ENCODE assay signal across 21 cellular contexts in genomic region chr1:43961692-43962091, GRCh38. TPM values are rescaled to one million over a fixed set of nuclear protein-coding genes. Genes with fewer than 3 reads are reported as not detected.
DNase-seq lines count a peak whose midpoint lies in the region; FAIRE-seq and TF ChIP-seq lines count a peak whose summit lies in the region.
"Had no signal": no experiment of that assay in that cellular context is flagged by ENCODE, and none has a peak within 500 bp of the region (broad histone marks: within the 10 kb centered on the region; RNA-seq: fewer than 3 reads in every experiment).

No MANE protein-coding gene starts in this region.

- no peak overlapping the region for H2BK120ac ChIP-seq in H1 (replicated peaks; ENCODE audit: low read depth, low read length)

- H3K4me1 ChIP-seq in H1 (replicated peaks in 1 of 4; ENCODE audit: control insufficient read depth in 3 of 4, insufficient read depth in 4 of 4, low read length in 3 of 4) = no peaks in the 10 kb centered on the region
- no peaks in the 10 kb centered on the region for H3K4me1 ChIP-seq in transverse colon
- no peaks in the 10 kb centered on the region for H3K4me1 ChIP-seq in spleen
- H3K4me1 ChIP-seq: BLaER1, Caco-2 had no signal

- CTCF ChIA-PET in H1 (lab: Charles Lee; ENCODE audit: partially characterized antibody) = interaction anchor here (0.6 to 2.0 kb wide), 4 partner anchors 9 to 74 kb away, joined by 3 to 6 read pairs (median 5); no protein-coding TSS in a partner anchor

- intact Hi-C loops in transverse colon (cut with DNase I; ENCODE audit: low total_unique reads) (no loop called here), spleen (cut with DNase I; ENCODE audit: low total_unique reads) (no loop called here)

- no peak for TF ChIP-seq RAD21 in H1 (IDR thresholded peaks at IDR 0.05 in 1 of 2, conservative IDR thresholded peaks at IDR 0.05 in 1 of 2; ENCODE audit: low read depth in 2 of 2, low read length in 2 of 2)

- no peaks in the 10 kb centered on the region for H3K79me1 ChIP-seq in H1 (ENCODE audit: low read depth, low read length)

- H3K4me3 ChIP-seq in H1 (ENCODE audit: extremely low read depth in 1 of 4, insufficient read depth in 2 of 4, low read depth in 3 of 4, low read length in 4 of 4) = no peak overlapping the region
- H3K4me3 ChIP-seq in transverse colon = no peak overlapping the region
- H3K4me3 ChIP-seq in spleen = no peak overlapping the region
- H3K4me3 ChIP-seq: BLaER1, GM23248 had no signal

- H4K5ac ChIP-seq in H1 (ENCODE audit: insufficient read length, low read depth, low read length) = no peak overlapping the region

- in situ Hi-C loops in transverse colon (cut with MboI; ENCODE audit: low pct_ligation_motif_present in 1 of 4, low pct_unique_long_range_greater_than_20kb in 1 of 4, low sequenced_read_pairs in 3 of 4) = no loop called here

- TF ChIP-seq CTCF in H1 (IDR thresholded peaks at IDR 0.05; ENCODE audit: control extremely low read depth in 1 of 3, insufficient read depth in 1 of 3, low read depth in 1 of 3, low read length in 3 of 3) (no peak), transverse colon (IDR thresholded peaks at IDR 0.05) (no peak), spleen (IDR thresholded peaks at IDR 0.05 in 8 of 11, conservative IDR thresholded peaks at IDR 0.05 in 3 of 11) (no peak)

- no peaks in the 10 kb centered on the region for H3K79me2 ChIP-seq in H1 (ENCODE audit: control insufficient read depth in 1 of 2, insufficient read depth in 2 of 2, low read length in 2 of 2)

- POLR2A ChIA-PET in H1 (lab: Charles Lee; ENCODE audit: partially characterized antibody) = interaction anchor here (1.8 kb wide), 1 partner anchor 9 kb away, joined by 5 read pairs; no protein-coding TSS in a partner anchor

- no peak overlapping the region for H2BK15ac ChIP-seq in H1 (ENCODE audit: low read length)

- H2BK20ac ChIP-seq in H1 (ENCODE audit: low read length) = no peak overlapping the region

- H2AK5ac ChIP-seq in H1 (ENCODE audit: low read depth, low read length) = no peak overlapping the region

- no peak for FAIRE-seq in H1 (lab: Jason Lieb, UNC)
- FAIRE-seq: A204.1, G401.6, GM12892 had no signal

- no peak overlapping the region for H3K18ac ChIP-seq in H1 (ENCODE audit: extremely low read depth, low read length)

- H2BK5ac ChIP-seq in H1 (ENCODE audit: low read depth, low read length) = peak overlapping the region; percentile 9; the same call in 1 of the 2 replicates

- H3K4me2 ChIP-seq in H1 (ENCODE audit: insufficient read depth in 1 of 2, low read depth in 2 of 2, low read length in 2 of 2) = no peak overlapping the region
- H3K4me2 ChIP-seq: BLaER1 had no signal

- H2BK12ac ChIP-seq in H1 (ENCODE audit: low read depth, low read length) = no peak overlapping the region

- DNase-seq in caudate nucleus (lab: John Stamatoyannopoulos, UW) (no peak), H1 (ENCODE audit: low read depth in 1 of 2, low spot score in 2 of 2) (no peak), pons (ENCODE audit: low spot score) (peak; percentile 42), transverse colon (no peak), SKM-1 treated with dmso at 0.1 percent for 144 hours (lab: John Stamatoyannopoulos, UW; ENCODE audit: unreplicated experiment) (no peak), spleen (no peak), 8988T (no peak)
- DNase-seq: Caco-2; CD4-positive, CD25-positive, alpha-beta regulatory T cell; CD8-positive, alpha-beta T cell; DMS153; DND-41; GM23248; H9 had no signal

- H3K56ac ChIP-seq in H1 (replicated peaks; ENCODE audit: insufficient read length, low read depth, low read length) = no peak overlapping the region

- H3K27ac ChIP-seq in angular gyrus (ENCODE audit: low read depth, low read length) (peak overlapping the region; percentile 97), caudate nucleus (ENCODE audit: low read depth, low read length) (peak overlapping the region; percentile 95), H1 (ENCODE audit: low read depth, low read length) (no peak overlapping the region), transverse colon (no peak overlapping the region), spleen (no peak overlapping the region)
- H3K27ac ChIP-seq: BLaER1, C4-2B, GM23248 had no signal

- H3K4ac ChIP-seq in H1 (replicated peaks; ENCODE audit: insufficient read length, low read depth, low read length) = no peak overlapping the region

- H3K9ac ChIP-seq in H1 (replicated peaks in 1 of 4; ENCODE audit: extremely low read depth in 1 of 4, low read depth in 3 of 4, low read length in 3 of 4) = no peak overlapping the region
- H3K9ac ChIP-seq: BLaER1, GM23248 had no signal

- peaks cover 0 to 1% of the 10 kb centered on the region in 2 experiments for H4K20me1 ChIP-seq in H1 (replicated peaks in 1 of 2; ENCODE audit: control insufficient read depth in 1 of 2, insufficient read depth in 2 of 2, low read length in 2 of 2)

- no peak overlapping the region for H2AFZ ChIP-seq in H1 (ENCODE audit: low read length)
- H2AFZ ChIP-seq: GM23248 had no signal

- no peak overlapping the region for H3K23ac ChIP-seq in H1 (ENCODE audit: insufficient read length)

- TF ChIP-seq POLR2A in H1 (IDR thresholded peaks at IDR 0.05; ENCODE audit: control extremely low read depth in 1 of 2, low read depth in 2 of 2, low read length in 2 of 2) = no peak
- no peak for TF ChIP-seq POLR2A in transverse colon (IDR thresholded peaks at IDR 0.05)
- no peak for TF ChIP-seq POLR2A in spleen (IDR thresholded peaks at IDR 0.05)

- no peak overlapping the region for H3K14ac ChIP-seq in H1 (ENCODE audit: insufficient read length)

- no peaks in the 10 kb centered on the region for H3K9me3 ChIP-seq in H1 (ENCODE audit: insufficient read depth in 2 of 2, low read depth in 1 of 2, low read length in 1 of 2)
- no peaks in the 10 kb centered on the region for H3K9me3 ChIP-seq in transverse colon
- H3K9me3 ChIP-seq in spleen = no peaks in the 10 kb centered on the region
- H3K9me3 ChIP-seq: BLaER1, Caco-2 had no signal

- H4K91ac ChIP-seq in H1 (replicated peaks; ENCODE audit: insufficient read length, low read length) = no peak overlapping the region

- H3K23me2 ChIP-seq in H1 (ENCODE audit: low read depth, low read length) = peaks cover 5% of the 10 kb centered on the region; the same call in 1 of the 2 replicates

- H3K27me3 ChIP-seq in H1 (replicated peaks in 1 of 4; ENCODE audit: control insufficient read depth in 3 of 4, extremely low read depth in 1 of 4, insufficient read depth in 3 of 4, low read length in 3 of 4) (no peaks in the 10 kb centered on the region), transverse colon (no peaks in the 10 kb centered on the region), spleen (replicated peaks in 1 of 7) (no peaks in the 10 kb centered on the region)
- H3K27me3 ChIP-seq: BLaER1 had no signal

- H4K8ac ChIP-seq in H1 (ENCODE audit: extremely low read depth, insufficient read depth, low read length) = no peak overlapping the region

- peaks cover 3 to 11% (median 8%) of the 10 kb centered on the region in 4 experiments; a peak in 4 of 8 replicates for H3K36me3 ChIP-seq in H1 (ENCODE audit: control insufficient read depth in 2 of 4, insufficient read depth in 4 of 4, low read length in 3 of 4)
- peaks cover 0 to 14% (median 0%) of the 10 kb centered on the region in 4 donors for H3K36me3 ChIP-seq in transverse colon
- H3K36me3 ChIP-seq in spleen = peaks cover 0 to 96% (median 38%) of the 10 kb centered on the region in 6 donors

- TF ChIP-seq EP300 in H1 (IDR thresholded peaks at IDR 0.05; ENCODE audit: borderline replicate concordance in 1 of 2, low read depth in 2 of 2, low read length in 2 of 2) (no peak), transverse colon (IDR thresholded peaks at IDR 0.05; ENCODE audit: low read depth) (no peak)

- WGBS in H1 (ENCODE audit: extremely low coverage in 1 of 2, insufficient coverage in 1 of 2, insufficient read length in 1 of 2, insufficient replicate concordance in 2 of 2, low coverage in 1 of 2, low lambda C conversion rate in 2 of 2, missing lambda C conversion rate in 1 of 2), 2 experiments = 87% methylated on average over 3 of the region's 3 CpGs; no CpG with 5 or more reads in 1 of the 2 experiments
- WGBS in transverse colon (ENCODE audit: low coverage in 1 of 2), 2 donors = 94% methylated on average over 3 of the region's 3 CpGs; no CpG with 5 or more reads in 1 of the 2 donors
- WGBS in spleen, 5 donors = 83 to 91% (median 89%) methylated on average over 3 of the region's 3 CpGs

RNA-seq across cellular contexts. Expression of gene DPH2, which starts 8.1 kb away (rescaled TPM):
- 64.9 and 65.3 TPM in 2 replicates for total RNA-seq in H1 (2021; fragmentation: NEBNext Ultra II Directional; extraction: Animal tissue kit (Norgen Biotek cat#: 25700))
- polyA plus RNA-seq in H1 (2011; rRNA removed) = 92.1 and 163 TPM in 2 replicates
- 86.7 TPM for polyA plus RNA-seq in H1 (2011; cell fraction: cytosol; rRNA removed)
- 239 TPM for polyA plus RNA-seq in H1 (2011; cell fraction: nucleus; rRNA removed)
- polyA plus RNA-seq in H1 (2012, experiment 1 of 2) = 43.5 to 63.1 TPM (median 52.3 TPM) in 4 replicates
- 81.4 TPM for polyA plus RNA-seq in H1 (2012, experiment 2 of 2)
- 39.0 TPM for polyA plus RNA-seq in H1 (2013, experiment 1 of 2)
- polyA plus RNA-seq in H1 (2013, experiment 2 of 2) = 35.0 TPM
- 74.9 and 79.0 TPM in 2 replicates for polyA minus RNA-seq in H1 (2011; rRNA and poly(A)+ RNA removed)
- 53.3 TPM for polyA minus RNA-seq in H1 (2011; cell fraction: cytosol; rRNA and poly(A)+ RNA removed)
- polyA minus RNA-seq in H1 (2011; cell fraction: nucleus; rRNA and poly(A)+ RNA removed) = 78.0 TPM
- 10 to 100 TPM; 13.1 to 29.4 (median 17.1) TPM for total RNA-seq in transverse colon
- total RNA-seq in spleen = 10 to 100 TPM; 22.9 to 36.5 (median 26.1) TPM
- polyA plus RNA-seq in spleen = 10 to 100 TPM; 15.7 to 24.6 (median 17.6) TPM

RNA-seq across cellular contexts. Expression of gene ATP6V0B, which starts 13.1 kb away (rescaled TPM):
- total RNA-seq in H1 (2021; fragmentation: NEBNext Ultra II Directional; extraction: Animal tissue kit (Norgen Biotek cat#: 25700)) = 105 and 106 TPM in 2 replicates
- polyA plus RNA-seq in H1 (2011; rRNA removed) (302 and 308 TPM in 2 replicates), spleen (100 to 1,000 TPM; 176 to 205 (median 177) TPM)
- 184 TPM for polyA plus RNA-seq in H1 (2011; cell fraction: cytosol; rRNA removed)
- 229 TPM for polyA plus RNA-seq in H1 (2011; cell fraction: nucleus; rRNA removed)
- polyA plus RNA-seq in H1 (2012, experiment 1 of 2) = 67.6 to 121 TPM (median 110 TPM) in 4 replicates
- polyA plus RNA-seq in H1 (2012, experiment 2 of 2) = 213 TPM
- polyA plus RNA-seq in H1 (2013, experiment 1 of 2) = 82.5 TPM
- 103 TPM for polyA plus RNA-seq in H1 (2013, experiment 2 of 2)
- 81.0 and 107 TPM in 2 replicates for polyA minus RNA-seq in H1 (2011; rRNA and poly(A)+ RNA removed)
- 56.4 TPM for polyA minus RNA-seq in H1 (2011; cell fraction: cytosol; rRNA and poly(A)+ RNA removed)
- polyA minus RNA-seq in H1 (2011; cell fraction: nucleus; rRNA and poly(A)+ RNA removed) = 57.2 TPM
- total RNA-seq in transverse colon (100 to 1,000 TPM in 2 of 4 donors, 10 to 100 TPM in 2; 29.2 to 203 (median 97.9) TPM), spleen (100 to 1,000 TPM; 124 to 219 (median 133) TPM)

RNA-seq across cellular contexts. Expression of gene IPO13, which starts 14.9 kb away (rescaled TPM):
- total RNA-seq in H1 (2021; fragmentation: NEBNext Ultra II Directional; extraction: Animal tissue kit (Norgen Biotek cat#: 25700)) = 20.7 and 23.0 TPM in 2 replicates
- polyA plus RNA-seq in H1 (2011; rRNA removed) = 27.0 and 29.4 TPM in 2 replicates
- 21.9 TPM for polyA plus RNA-seq in H1 (2011; cell fraction: cytosol; rRNA removed)
- polyA plus RNA-seq in H1 (2011; cell fraction: nucleus; rRNA removed) = 39.3 TPM
- 17.0 to 24.3 TPM (median 21.8 TPM) in 4 replicates for polyA plus RNA-seq in H1 (2012, experiment 1 of 2)
- polyA plus RNA-seq in H1 (2012, experiment 2 of 2) = 28.0 TPM
- 10.8 TPM for polyA plus RNA-seq in H1 (2013, experiment 1 of 2)
- polyA plus RNA-seq in H1 (2013, experiment 2 of 2) = 10.3 TPM
- polyA minus RNA-seq in H1 (2011; rRNA and poly(A)+ RNA removed) = 47.8 and 49.9 TPM in 2 replicates
- 19.0 TPM for polyA minus RNA-seq in H1 (2011; cell fraction: cytosol; rRNA and poly(A)+ RNA removed)
- polyA minus RNA-seq in H1 (2011; cell fraction: nucleus; rRNA and poly(A)+ RNA removed) = 22.4 TPM
- 10 to 100 TPM; 22.7 to 64.9 (median 36.5) TPM for total RNA-seq in transverse colon
- total RNA-seq in spleen = 10 to 100 TPM; 18.2 to 27.4 (median 22.6) TPM
- polyA plus RNA-seq in spleen = 10 to 100 TPM; 10.5 to 19.4 (median 16.4) TPM

RNA-seq across cellular contexts. Expression of gene B4GALT2, which starts 17.3 kb away (rescaled TPM):
- 56.5 and 60.6 TPM in 2 replicates for total RNA-seq in H1 (2021; fragmentation: NEBNext Ultra II Directional; extraction: Animal tissue kit (Norgen Biotek cat#: 25700))
- polyA plus RNA-seq in H1 (2011; rRNA removed) (121 and 152 TPM in 2 replicates), spleen (10 to 100 TPM in 1 of 3 donors, 1 to 10 TPM in 2; 7.0 to 13.7 (median 7.7) TPM)
- polyA plus RNA-seq in H1 (2011; cell fraction: cytosol; rRNA removed) = 73.9 TPM
- 116 TPM for polyA plus RNA-seq in H1 (2011; cell fraction: nucleus; rRNA removed)
- polyA plus RNA-seq in H1 (2012, experiment 1 of 2) = 39.4 to 75.9 TPM (median 64.3 TPM) in 4 replicates
- 69.9 TPM for polyA plus RNA-seq in H1 (2012, experiment 2 of 2)
- polyA plus RNA-seq in H1 (2013, experiment 1 of 2) = 41.5 TPM
- polyA plus RNA-seq in H1 (2013, experiment 2 of 2) = 41.4 TPM
- 37.6 and 38.8 TPM in 2 replicates for polyA minus RNA-seq in H1 (2011; rRNA and poly(A)+ RNA removed)
- polyA minus RNA-seq in H1 (2011; cell fraction: cytosol; rRNA and poly(A)+ RNA removed) = 44.5 TPM
- polyA minus RNA-seq in H1 (2011; cell fraction: nucleus; rRNA and poly(A)+ RNA removed) = 39.0 TPM
- total RNA-seq in transverse colon (10 to 100 TPM; 16.5 to 19.5 (median 18.6) TPM), spleen (10 to 100 TPM; 11.4 to 23.3 (median 13.2) TPM)

RNA-seq across cellular contexts. Expression of gene ARTN, which starts 28.1 kb away (rescaled TPM):
- total RNA-seq in H1 (2021; fragmentation: NEBNext Ultra II Directional; extraction: Animal tissue kit (Norgen Biotek cat#: 25700)) = 22.7 and 23.3 TPM in 2 replicates
- polyA plus RNA-seq in H1 (2011; rRNA removed) (13.5 and 17.4 TPM in 2 replicates), spleen (1 to 10 TPM in 1 of 3 donors, under 1 TPM in 2; 0.35 to 1.2 (median 0.52) TPM)
- 17.3 TPM for polyA plus RNA-seq in H1 (2011; cell fraction: cytosol; rRNA removed)
- polyA plus RNA-seq in H1 (2011; cell fraction: nucleus; rRNA removed) = 51.9 TPM
- polyA plus RNA-seq in H1 (2012, experiment 1 of 2) = 9.2 to 17.1 TPM (median 15.6 TPM) in 4 replicates
- 7.0 TPM for polyA plus RNA-seq in H1 (2012, experiment 2 of 2)
- polyA plus RNA-seq in H1 (2013, experiment 1 of 2) = 19.3 TPM
- polyA plus RNA-seq in H1 (2013, experiment 2 of 2) = 19.6 TPM
- polyA minus RNA-seq in H1 (2011; rRNA and poly(A)+ RNA removed) = 2.1 and 5.6 TPM in 2 replicates
- 13.7 TPM for polyA minus RNA-seq in H1 (2011; cell fraction: cytosol; rRNA and poly(A)+ RNA removed)
- polyA minus RNA-seq in H1 (2011; cell fraction: nucleus; rRNA and poly(A)+ RNA removed) = 21.4 TPM
- total RNA-seq in transverse colon (10 to 100 TPM in 1 of 4 donors, 1 to 10 TPM in 2, under 1 TPM in 1; 0.96 to 17.5 (median 1.9) TPM), spleen (1 to 10 TPM in 1 of 7 donors, under 1 TPM in 2, not detected in 4; 0.63 to 2.1 (median 0.81) TPM)
- total RNA-seq: Caco-2 had no signal
- polyA plus RNA-seq: AG04450; CD4-positive, CD25-positive, alpha-beta regulatory T cell; GM23248 had no signal

Comparison
In these comparisons a context has a peak if more than half of its experiments do, and no peak if none do; other contexts are left out.
1. H3K27ac ChIP-seq: peak in angular gyrus (single experiment) and caudate nucleus (single experiment); none in H1 (single experiment), transverse colon (0 of 4) and spleen (0 of 8).